1 cellular context compared by ENCODE assay signal in the genomic region with DNA sequence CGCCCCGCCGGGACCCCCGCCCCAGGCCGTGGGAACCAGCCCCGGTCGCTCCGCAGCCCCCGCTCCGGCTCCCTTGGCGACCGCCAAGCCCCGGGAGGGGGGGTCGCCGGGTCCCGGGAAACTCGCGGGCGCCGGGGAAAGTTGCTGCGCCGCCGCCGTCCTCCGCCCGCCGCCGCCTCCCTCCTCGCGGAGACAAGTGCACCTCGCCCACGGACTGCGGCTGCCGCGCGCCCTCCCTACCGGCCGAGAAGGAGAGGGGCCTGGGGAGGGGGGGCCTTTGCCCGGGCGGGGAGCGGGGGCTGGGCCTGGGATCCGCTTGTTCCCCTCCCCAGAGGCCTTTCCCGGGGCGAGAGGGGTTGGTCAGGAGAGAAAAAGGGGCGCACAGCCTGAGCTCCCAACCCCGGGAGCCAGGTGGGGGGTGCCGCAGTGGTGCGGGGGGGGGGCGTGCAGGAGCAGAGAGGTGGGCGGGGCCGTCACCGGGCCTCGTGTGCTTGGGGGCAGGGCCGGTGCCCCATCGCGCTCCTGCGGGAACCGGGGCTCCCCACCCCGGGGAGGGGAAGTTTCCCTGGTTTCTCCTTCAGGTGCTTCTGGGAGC.
TF ChIP-seq lines count a peak whose summit lies in the region.

No MANE protein-coding gene starts in this region.

TF ChIP-seq in GM12878, 131 proteins besides CTCF, POLR2A, EP300 and RAD21:
- TF ChIP-seq FOS (IDR thresholded peaks at IDR 0.05; ENCODE audit: borderline replicate concordance, extremely low read depth, insufficient read length) (no peak), TAF1 (IDR thresholded peaks at IDR 0.05; ENCODE audit: borderline replicate concordance, low read depth, low read length) (no peak), RB1 (IDR thresholded peaks at IDR 0.05; ENCODE audit: borderline replicate concordance) (no peak), SIN3A (IDR thresholded peaks at IDR 0.05; ENCODE audit: low read depth, low read length) (no peak), ESRRA (IDR thresholded peaks at IDR 0.05; ENCODE audit: low read length) (no peak), SREBF1 (IDR thresholded peaks at IDR 0.05; ENCODE audit: low read length) (no peak), MTA3 (IDR thresholded peaks at IDR 0.05; ENCODE audit: borderline replicate concordance, low read length) (no peak), CBFB (IDR thresholded peaks at IDR 0.05; ENCODE audit: low read depth) (no peak), TCF12 (IDR thresholded peaks at IDR 0.05; ENCODE audit: low read depth, low read length) (no peak), CREB1 (IDR thresholded peaks at IDR 0.05; ENCODE audit: low read depth) (no peak), BACH1 (IDR thresholded peaks at IDR 0.05; ENCODE audit: borderline replicate concordance) (0 out of 2 replicates have a peak, but pooled peaks have one; percentile 7), ZSCAN29 (IDR thresholded peaks at IDR 0.05) (no peak), EGR1 (IDR thresholded peaks at IDR 0.05; ENCODE audit: borderline replicate concordance in 1 of 2, low read depth in 2 of 2, low read length in 2 of 2) (peak in 1 of 2 experiments; percentile 61; a peak in 1 of 3 replicates), DPF2 (IDR thresholded peaks at IDR 0.05) (peak; percentile 45; the same call in 1 of the 2 replicates), SMAD5 (IDR thresholded peaks at IDR 0.05; ENCODE audit: low read depth) (no peak), ZNF24 (IDR thresholded peaks at IDR 0.05) (no peak), CBX3 (IDR thresholded peaks at IDR 0.05; ENCODE audit: borderline replicate concordance, low read depth) (no peak), MXI1 (IDR thresholded peaks at IDR 0.05; ENCODE audit: low read depth, low read length) (no peak), CHD4 (IDR thresholded peaks at IDR 0.05) (no peak), TCF7 (IDR thresholded peaks at IDR 0.05; ENCODE audit: borderline replicate concordance) (no peak)
- TF ChIP-seq, protein P1, sequence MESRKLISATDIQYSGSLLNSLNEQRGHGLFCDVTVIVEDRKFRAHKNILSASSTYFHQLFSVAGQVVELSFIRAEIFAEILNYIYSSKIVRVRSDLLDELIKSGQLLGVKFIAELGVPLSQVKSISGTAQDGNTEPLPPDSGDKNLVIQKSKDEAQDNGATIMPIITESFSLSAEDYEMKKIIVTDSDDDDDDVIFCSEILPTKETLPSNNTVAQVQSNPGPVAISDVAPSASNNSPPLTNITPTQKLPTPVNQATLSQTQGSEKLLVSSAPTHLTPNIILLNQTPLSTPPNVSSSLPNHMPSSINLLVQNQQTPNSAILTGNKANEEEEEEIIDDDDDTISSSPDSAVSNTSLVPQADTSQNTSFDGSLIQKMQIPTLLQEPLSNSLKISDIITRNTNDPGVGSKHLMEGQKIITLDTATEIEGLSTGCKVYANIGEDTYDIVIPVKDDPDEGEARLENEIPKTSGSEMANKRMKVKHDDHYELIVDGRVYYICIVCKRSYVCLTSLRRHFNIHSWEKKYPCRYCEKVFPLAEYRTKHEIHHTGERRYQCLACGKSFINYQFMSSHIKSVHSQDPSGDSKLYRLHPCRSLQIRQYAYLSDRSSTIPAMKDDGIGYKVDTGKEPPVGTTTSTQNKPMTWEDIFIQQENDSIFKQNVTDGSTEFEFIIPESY (IDR thresholded peaks at IDR 0.05): no peak
- TF ChIP-seq, protein P2, sequence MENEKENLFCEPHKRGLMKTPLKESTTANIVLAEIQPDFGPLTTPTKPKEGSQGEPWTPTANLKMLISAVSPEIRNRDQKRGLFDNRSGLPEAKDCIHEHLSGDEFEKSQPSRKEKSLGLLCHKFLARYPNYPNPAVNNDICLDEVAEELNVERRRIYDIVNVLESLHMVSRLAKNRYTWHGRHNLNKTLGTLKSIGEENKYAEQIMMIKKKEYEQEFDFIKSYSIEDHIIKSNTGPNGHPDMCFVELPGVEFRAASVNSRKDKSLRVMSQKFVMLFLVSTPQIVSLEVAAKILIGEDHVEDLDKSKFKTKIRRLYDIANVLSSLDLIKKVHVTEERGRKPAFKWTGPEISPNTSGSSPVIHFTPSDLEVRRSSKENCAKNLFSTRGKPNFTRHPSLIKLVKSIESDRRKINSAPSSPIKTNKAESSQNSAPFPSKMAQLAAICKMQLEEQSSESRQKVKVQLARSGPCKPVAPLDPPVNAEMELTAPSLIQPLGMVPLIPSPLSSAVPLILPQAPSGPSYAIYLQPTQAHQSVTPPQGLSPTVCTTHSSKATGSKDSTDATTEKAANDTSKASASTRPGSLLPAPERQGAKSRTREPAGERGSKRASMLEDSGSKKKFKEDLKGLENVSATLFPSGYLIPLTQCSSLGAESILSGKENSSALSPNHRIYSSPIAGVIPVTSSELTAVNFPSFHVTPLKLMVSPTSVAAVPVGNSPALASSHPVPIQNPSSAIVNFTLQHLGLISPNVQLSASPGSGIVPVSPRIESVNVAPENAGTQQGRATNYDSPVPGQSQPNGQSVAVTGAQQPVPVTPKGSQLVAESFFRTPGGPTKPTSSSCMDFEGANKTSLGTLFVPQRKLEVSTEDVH (IDR thresholded peaks at IDR 0.05; ENCODE audit: low read depth, partially characterized antibody): no peak
- TF ChIP-seq, protein P3, sequence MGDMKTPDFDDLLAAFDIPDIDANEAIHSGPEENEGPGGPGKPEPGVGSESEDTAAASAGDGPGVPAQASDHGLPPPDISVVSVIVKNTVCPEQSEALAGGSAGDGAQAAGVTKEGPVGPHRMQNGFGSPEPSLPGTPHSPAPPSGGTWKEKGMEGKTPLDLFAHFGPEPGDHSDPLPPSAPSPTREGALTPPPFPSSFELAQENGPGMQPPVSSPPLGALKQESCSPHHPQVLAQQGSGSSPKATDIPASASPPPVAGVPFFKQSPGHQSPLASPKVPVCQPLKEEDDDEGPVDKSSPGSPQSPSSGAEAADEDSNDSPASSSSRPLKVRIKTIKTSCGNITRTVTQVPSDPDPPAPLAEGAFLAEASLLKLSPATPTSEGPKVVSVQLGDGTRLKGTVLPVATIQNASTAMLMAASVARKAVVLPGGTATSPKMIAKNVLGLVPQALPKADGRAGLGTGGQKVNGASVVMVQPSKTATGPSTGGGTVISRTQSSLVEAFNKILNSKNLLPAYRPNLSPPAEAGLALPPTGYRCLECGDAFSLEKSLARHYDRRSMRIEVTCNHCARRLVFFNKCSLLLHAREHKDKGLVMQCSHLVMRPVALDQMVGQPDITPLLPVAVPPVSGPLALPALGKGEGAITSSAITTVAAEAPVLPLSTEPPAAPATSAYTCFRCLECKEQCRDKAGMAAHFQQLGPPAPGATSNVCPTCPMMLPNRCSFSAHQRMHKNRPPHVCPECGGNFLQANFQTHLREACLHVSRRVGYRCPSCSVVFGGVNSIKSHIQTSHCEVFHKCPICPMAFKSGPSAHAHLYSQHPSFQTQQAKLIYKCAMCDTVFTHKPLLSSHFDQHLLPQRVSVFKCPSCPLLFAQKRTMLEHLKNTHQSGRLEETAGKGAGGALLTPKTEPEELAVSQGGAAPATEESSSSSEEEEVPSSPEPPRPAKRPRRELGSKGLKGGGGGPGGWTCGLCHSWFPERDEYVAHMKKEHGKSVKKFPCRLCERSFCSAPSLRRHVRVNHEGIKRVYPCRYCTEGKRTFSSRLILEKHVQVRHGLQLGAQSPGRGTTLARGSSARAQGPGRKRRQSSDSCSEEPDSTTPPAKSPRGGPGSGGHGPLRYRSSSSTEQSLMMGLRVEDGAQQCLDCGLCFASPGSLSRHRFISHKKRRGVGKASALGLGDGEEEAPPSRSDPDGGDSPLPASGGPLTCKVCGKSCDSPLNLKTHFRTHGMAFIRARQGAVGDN (IDR thresholded peaks at IDR 0.05): 0 out of 2 replicates have a peak, but pooled peaks have one; percentile 4
- TF ChIP-seq, protein P4, sequence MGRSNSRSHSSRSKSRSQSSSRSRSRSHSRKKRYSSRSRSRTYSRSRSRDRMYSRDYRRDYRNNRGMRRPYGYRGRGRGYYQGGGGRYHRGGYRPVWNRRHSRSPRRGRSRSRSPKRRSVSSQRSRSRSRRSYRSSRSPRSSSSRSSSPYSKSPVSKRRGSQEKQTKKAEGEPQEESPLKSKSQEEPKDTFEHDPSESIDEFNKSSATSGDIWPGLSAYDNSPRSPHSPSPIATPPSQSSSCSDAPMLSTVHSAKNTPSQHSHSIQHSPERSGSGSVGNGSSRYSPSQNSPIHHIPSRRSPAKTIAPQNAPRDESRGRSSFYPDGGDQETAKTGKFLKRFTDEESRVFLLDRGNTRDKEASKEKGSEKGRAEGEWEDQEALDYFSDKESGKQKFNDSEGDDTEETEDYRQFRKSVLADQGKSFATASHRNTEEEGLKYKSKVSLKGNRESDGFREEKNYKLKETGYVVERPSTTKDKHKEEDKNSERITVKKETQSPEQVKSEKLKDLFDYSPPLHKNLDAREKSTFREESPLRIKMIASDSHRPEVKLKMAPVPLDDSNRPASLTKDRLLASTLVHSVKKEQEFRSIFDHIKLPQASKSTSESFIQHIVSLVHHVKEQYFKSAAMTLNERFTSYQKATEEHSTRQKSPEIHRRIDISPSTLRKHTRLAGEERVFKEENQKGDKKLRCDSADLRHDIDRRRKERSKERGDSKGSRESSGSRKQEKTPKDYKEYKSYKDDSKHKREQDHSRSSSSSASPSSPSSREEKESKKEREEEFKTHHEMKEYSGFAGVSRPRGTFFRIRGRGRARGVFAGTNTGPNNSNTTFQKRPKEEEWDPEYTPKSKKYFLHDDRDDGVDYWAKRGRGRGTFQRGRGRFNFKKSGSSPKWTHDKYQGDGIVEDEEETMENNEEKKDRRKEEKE (IDR thresholded peaks at IDR 0.05): no peak
- TF ChIP-seq, protein P5, sequence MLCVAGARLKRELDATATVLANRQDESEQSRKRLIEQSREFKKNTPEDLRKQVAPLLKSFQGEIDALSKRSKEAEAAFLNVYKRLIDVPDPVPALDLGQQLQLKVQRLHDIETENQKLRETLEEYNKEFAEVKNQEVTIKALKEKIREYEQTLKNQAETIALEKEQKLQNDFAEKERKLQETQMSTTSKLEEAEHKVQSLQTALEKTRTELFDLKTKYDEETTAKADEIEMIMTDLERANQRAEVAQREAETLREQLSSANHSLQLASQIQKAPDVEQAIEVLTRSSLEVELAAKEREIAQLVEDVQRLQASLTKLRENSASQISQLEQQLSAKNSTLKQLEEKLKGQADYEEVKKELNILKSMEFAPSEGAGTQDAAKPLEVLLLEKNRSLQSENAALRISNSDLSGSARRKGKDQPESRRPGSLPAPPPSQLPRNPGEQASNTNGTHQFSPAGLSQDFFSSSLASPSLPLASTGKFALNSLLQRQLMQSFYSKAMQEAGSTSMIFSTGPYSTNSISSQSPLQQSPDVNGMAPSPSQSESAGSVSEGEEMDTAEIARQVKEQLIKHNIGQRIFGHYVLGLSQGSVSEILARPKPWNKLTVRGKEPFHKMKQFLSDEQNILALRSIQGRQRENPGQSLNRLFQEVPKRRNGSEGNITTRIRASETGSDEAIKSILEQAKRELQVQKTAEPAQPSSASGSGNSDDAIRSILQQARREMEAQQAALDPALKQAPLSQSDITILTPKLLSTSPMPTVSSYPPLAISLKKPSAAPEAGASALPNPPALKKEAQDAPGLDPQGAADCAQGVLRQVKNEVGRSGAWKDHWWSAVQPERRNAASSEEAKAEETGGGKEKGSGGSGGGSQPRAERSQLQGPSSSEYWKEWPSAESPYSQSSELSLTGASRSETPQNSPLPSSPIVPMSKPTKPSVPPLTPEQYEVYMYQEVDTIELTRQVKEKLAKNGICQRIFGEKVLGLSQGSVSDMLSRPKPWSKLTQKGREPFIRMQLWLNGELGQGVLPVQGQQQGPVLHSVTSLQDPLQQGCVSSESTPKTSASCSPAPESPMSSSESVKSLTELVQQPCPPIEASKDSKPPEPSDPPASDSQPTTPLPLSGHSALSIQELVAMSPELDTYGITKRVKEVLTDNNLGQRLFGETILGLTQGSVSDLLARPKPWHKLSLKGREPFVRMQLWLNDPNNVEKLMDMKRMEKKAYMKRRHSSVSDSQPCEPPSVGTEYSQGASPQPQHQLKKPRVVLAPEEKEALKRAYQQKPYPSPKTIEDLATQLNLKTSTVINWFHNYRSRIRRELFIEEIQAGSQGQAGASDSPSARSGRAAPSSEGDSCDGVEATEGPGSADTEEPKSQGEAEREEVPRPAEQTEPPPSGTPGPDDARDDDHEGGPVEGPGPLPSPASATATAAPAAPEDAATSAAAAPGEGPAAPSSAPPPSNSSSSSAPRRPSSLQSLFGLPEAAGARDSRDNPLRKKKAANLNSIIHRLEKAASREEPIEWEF (IDR thresholded peaks at IDR 0.05; ENCODE audit: insufficient replicate concordance, low read depth, low read length): no peak
